24 cellular contexts compared by ENCODE assay signal in genomic region chr1:108071601-108072000, GRCh38.
DNase-seq lines count a peak whose midpoint lies in the region; ATAC-seq, FAIRE-seq and TF ChIP-seq lines count a peak whose summit lies in the region.
"Had no signal": no experiment of that assay in that cellular context is flagged by ENCODE, and none has a peak within 500 bp of the region (broad histone marks: within the 10 kb centered on the region; RNA-seq: fewer than 3 reads in every experiment).

No MANE protein-coding gene starts in this region.

- H3K79me2 ChIP-seq in HepG2 (ENCODE audit: insufficient read depth, low read length): no peaks in the 10 kb centered on the region
- no peaks in the 10 kb centered on the region for H3K79me2 ChIP-seq in GM12878 (ENCODE audit: control insufficient read depth, insufficient read depth, low read length)

- RAD21 ChIA-PET in GM12878 (lab: Charles Lee; ENCODE audit: unreplicated experiment): interaction anchor here (1.4 kb wide), 1 partner anchor 282 kb away, joined by 3 read pairs; no protein-coding TSS in a partner anchor

- in situ Hi-C loops in HepG2 (cut with HindIII; ENCODE audit: extremely low pct_ligation_motif_present, low pct_unique_long_range_greater_than_20kb): no loop called here
- in situ Hi-C loops in GM12878 (cut with MboI): no loop called here

- SMC1A ChIA-PET in GM12878 (lab: Charles Lee; ENCODE audit: uncharacterized antibody, unreplicated experiment): interaction anchor here (0.6 kb wide), 1 partner anchor 218 kb away, joined by 4 read pairs; no protein-coding TSS in a partner anchor

- no TSS peak for BruUV-seq in HepG2 (replicated peaks; lab: Mats Ljungman, UMichigan)
- no TSS peak for BruUV-seq in GM12878 (replicated peaks; lab: Mats Ljungman, UMichigan)

- H2AFZ ChIP-seq in HepG2 (ENCODE audit: low read length) (peak overlapping the region; percentile 15), GM12878 (ENCODE audit: control insufficient read depth, low read depth, low read length) (no peak overlapping the region)

- DNase-seq in HepG2 (ENCODE audit: low spot score) (no peak), right lobe of liver (no peak), GM12878 (ENCODE audit: low read depth, low spot score) (no peak), sciatic nerve (ENCODE audit: low spot score) (no peak), D341Med (ENCODE audit: low spot score) (no peak), body of pancreas (no peak)
- DNase-seq: ACHN; activated CD4-positive, alpha-beta T cell treated with anti-CD3 and anti-CD28 coated beads, Interleukin-2, amount 10 ng/mL, durations not matched to agents 7 days and 5 days; activated T-cell treated with anti-CD3 and anti-CD28 coated beads for 4 hours; anterior cingulate cortex; central memory CD4-positive, alpha-beta T cell; DMS53; H7; Karpas-422; NCI-H1417 treated with DMSO at 0.1 percent for 48 hours; NCI-H524 treated with DMSO at 0.1 percent for 48 hours; psoas muscle; SHP77 treated with DMSO at 0.1 percent for 48 hours; T-cell; uterus had no signal

- H4K20me1 ChIP-seq in HepG2 (ENCODE audit: insufficient read depth, low read length): no peaks in the 10 kb centered on the region
- no peaks in the 10 kb centered on the region for H4K20me1 ChIP-seq in GM12878 (ENCODE audit: control insufficient read depth, insufficient read depth)

- no peak overlapping the region for H3K27ac ChIP-seq in HepG2 (ENCODE audit: extremely low read length, insufficient read depth, low read length)
- no peak overlapping the region for H3K27ac ChIP-seq in right lobe of liver
- no peak overlapping the region for H3K27ac ChIP-seq in GM12878 (ENCODE audit: control insufficient read depth, insufficient read depth)
- no peak overlapping the region for H3K27ac ChIP-seq in gastroesophageal sphincter
- H3K27ac ChIP-seq in body of pancreas: no peak overlapping the region
- H3K27ac ChIP-seq: C4-2B, psoas muscle, uterus had no signal

- CTCF ChIA-PET in HepG2 (lab: Yijun Ruan, JAX; ENCODE audit: low intra/inter-chr PET ratio, low total read pairs) (no interaction called here), GM12878 (lab: Yijun Ruan, JAX) (interaction anchor here (0.9 kb wide), 1 partner anchor 13 kb away, joined by 3 read pairs; no protein-coding TSS in a partner anchor)

- WGBS in HepG2 (ENCODE audit: low lambda C conversion rate): 21% methylated on average over 2 of the region's 2 CpGs
- WGBS in right lobe of liver (ENCODE audit: insufficient coverage, low coverage, low lambda C conversion rate, missing lambda C conversion rate): 53% methylated on average over 2 of the region's 2 CpGs
- WGBS in GM12878 (ENCODE audit: insufficient coverage, insufficient replicate concordance, low lambda C conversion rate, missing lambda C conversion rate): 3% methylated on average over 2 of the region's 2 CpGs
- 95% methylated on average over 2 of the region's 2 CpGs; no CpG with 5 or more reads in 1 of the 2 donors for WGBS in gastroesophageal sphincter (ENCODE audit: low coverage in 1 of 2), 2 donors
- WGBS in body of pancreas, 2 donors: 60 to 81% methylated on average over 2 of the region's 2 CpGs

- no peak overlapping the region for H3K4me3 ChIP-seq in HepG2 (replicated peaks in 1 of 3; ENCODE audit: insufficient read depth in 1 of 3, low read depth in 2 of 3, low read length in 3 of 3)
- H3K4me3 ChIP-seq in right lobe of liver: no peak overlapping the region
- no peak overlapping the region for H3K4me3 ChIP-seq in GM12878
- no peak overlapping the region for H3K4me3 ChIP-seq in gastroesophageal sphincter
- H3K4me3 ChIP-seq in body of pancreas: no peak overlapping the region
- H3K4me3 ChIP-seq: psoas muscle, uterus had no signal

- FAIRE-seq in HepG2 (lab: Jason Lieb, UNC) (no peak), GM12878 (lab: Jason Lieb, UNC) (peak; percentile 38)

- intact Hi-C loops in HepG2 (cut with micrococcal nuclease; ENCODE audit: unreplicated experiment) (no loop called here), right lobe of liver (cut with DNase I) (no loop called here), GM12878 (cut with micrococcal nuclease; ENCODE audit: unreplicated experiment) (no loop called here), sciatic nerve (cut with DNase I) (no loop called here), body of pancreas (cut with DNase I) (no loop called here)

- TF ChIP-seq RAD21 in HepG2 (CRISPR knock-in tag; IDR thresholded peaks at IDR 0.05): no peak
- TF ChIP-seq RAD21 in GM12878 (IDR thresholded peaks at IDR 0.05; ENCODE audit: insufficient read depth, low read depth, low read length): no peak

- no peaks in the 10 kb centered on the region for H3K9me3 ChIP-seq in HepG2 (ENCODE audit: low read length)
- no peaks in the 10 kb centered on the region for H3K9me3 ChIP-seq in right lobe of liver
- H3K9me3 ChIP-seq in GM12878 (replicated peaks; ENCODE audit: control insufficient read depth, insufficient read depth, low read length): no peaks in the 10 kb centered on the region
- no peaks in the 10 kb centered on the region for H3K9me3 ChIP-seq in gastroesophageal sphincter
- no peaks in the 10 kb centered on the region for H3K9me3 ChIP-seq in body of pancreas
- H3K9me3 ChIP-seq: psoas muscle, uterus had no signal

- H3K36me3 ChIP-seq in HepG2 (replicated peaks in 1 of 2; ENCODE audit: control insufficient read depth in 1 of 2, insufficient read depth in 2 of 2, low read length in 2 of 2): no peaks in the 10 kb centered on the region
- no peaks in the 10 kb centered on the region for H3K36me3 ChIP-seq in right lobe of liver
- no peaks in the 10 kb centered on the region for H3K36me3 ChIP-seq in GM12878 (ENCODE audit: control insufficient read depth in 2 of 2, insufficient read depth in 2 of 2, low read length in 1 of 2)
- no peaks in the 10 kb centered on the region for H3K36me3 ChIP-seq in gastroesophageal sphincter
- H3K36me3 ChIP-seq in body of pancreas (replicated peaks in 1 of 2; ENCODE audit: insufficient read depth in 1 of 2, low read depth in 2 of 2): no peaks in the 10 kb centered on the region
- H3K36me3 ChIP-seq: uterus had no signal

- H3K27me3 ChIP-seq in HepG2 (ENCODE audit: control insufficient read depth in 1 of 2, insufficient read depth in 2 of 2, low read length in 2 of 2) (no peaks in the 10 kb centered on the region), right lobe of liver (no peaks in the 10 kb centered on the region), GM12878 (replicated peaks in 1 of 2; ENCODE audit: control insufficient read depth in 2 of 2, insufficient read depth in 2 of 2, low read length in 1 of 2) (no peaks in the 10 kb centered on the region), gastroesophageal sphincter (no peaks in the 10 kb centered on the region), body of pancreas (no peaks in the 10 kb centered on the region)
- H3K27me3 ChIP-seq: uterus had no signal

- TF ChIP-seq POLR2A in HepG2 (IDR thresholded peaks at IDR 0.05; ENCODE audit: insufficient read depth in 1 of 2, low read depth in 2 of 2, low read length in 2 of 2) (no peak), right lobe of liver (IDR thresholded peaks at IDR 0.05) (no peak), GM12878 (IDR thresholded peaks at IDR 0.05; ENCODE audit: low read depth, low read length) (no peak), gastroesophageal sphincter (IDR thresholded peaks at IDR 0.05) (no peak), body of pancreas (IDR thresholded peaks at IDR 0.05) (no peak)

- POLR2A ChIA-PET in HepG2 (lab: Yijun Ruan, JAX): no interaction called here
- POLR2A ChIA-PET in GM12878 (lab: Charles Lee): no interaction called here

- ATAC-seq in HepG2 (no peak), right lobe of liver (no peak), HG02938 (IDR thresholded peaks at IDR 0.05; ENCODE audit: unreplicated experiment) (peak; percentile 63), GM12878 (peak; percentile 74), sciatic nerve (no peak), gastroesophageal sphincter (no peak), body of pancreas (no peak)
- ATAC-seq: esophagus mucosa, psoas muscle, T-cell had no signal

- H3K4me2 ChIP-seq in HepG2 (ENCODE audit: low read depth, low read length): no peak overlapping the region
- no peak overlapping the region for H3K4me2 ChIP-seq in GM12878 (ENCODE audit: control insufficient read depth, insufficient read depth)

- TF ChIP-seq EP300 in HepG2 (IDR thresholded peaks at IDR 0.05; ENCODE audit: low read depth in 2 of 2, low read length in 2 of 2) (no peak), HepG2 (CRISPR knock-in tag; IDR thresholded peaks at IDR 0.05; ENCODE audit: borderline replicate concordance) (no peak), GM12878 (IDR thresholded peaks at IDR 0.05; ENCODE audit: borderline replicate concordance in 1 of 2, control insufficient read depth in 1 of 2, low read depth in 2 of 2, low read length in 2 of 2) (no peak), gastroesophageal sphincter (IDR thresholded peaks at IDR 0.05) (no peak)

- TF ChIP-seq CTCF in HepG2 (CRISPR knock-in tag; IDR thresholded peaks at IDR 0.05) (no peak), right lobe of liver (IDR thresholded peaks at IDR 0.05) (no peak), GM12878 (IDR thresholded peaks at IDR 0.05 in 2 of 3, conservative IDR thresholded peaks at IDR 0.05 in 1 of 3; ENCODE audit: control insufficient read depth in 2 of 3, extremely low read depth in 1 of 3, insufficient read depth in 1 of 3, low read depth in 3 of 3, low read length in 3 of 3) (no peak), gastroesophageal sphincter (IDR thresholded peaks at IDR 0.05) (no peak), body of pancreas (IDR thresholded peaks at IDR 0.05) (no peak)

- H3K4me1 ChIP-seq in HepG2 (ENCODE audit: insufficient read depth, low read length): no peaks in the 10 kb centered on the region
- no peaks in the 10 kb centered on the region for H3K4me1 ChIP-seq in right lobe of liver
- H3K4me1 ChIP-seq in GM12878 (ENCODE audit: control insufficient read depth, insufficient read depth, low read length): no peaks in the 10 kb centered on the region
- H3K4me1 ChIP-seq in gastroesophageal sphincter: peaks cover 0 to 6% (median 0%) of the 10 kb centered on the region in 3 donors
- H3K4me1 ChIP-seq in body of pancreas: no peaks in the 10 kb centered on the region
- H3K4me1 ChIP-seq: psoas muscle, uterus had no signal

- H3K9ac ChIP-seq in HepG2 (ENCODE audit: insufficient read depth, low read depth, low read length): no peak overlapping the region
- no peak overlapping the region for H3K9ac ChIP-seq in GM12878 (ENCODE audit: control insufficient read depth, insufficient read depth, low read length)

TF ChIP-seq in HepG2, 621 proteins besides CTCF, POLR2A, EP300 and RAD21 (continues in another document):
- no peak for TF ChIP-seq ASH2L (IDR thresholded peaks at IDR 0.05; ENCODE audit: insufficient read length, low read depth, low read length)
- no peak for TF ChIP-seq KDM2A (CRISPR knock-in tag; IDR thresholded peaks at IDR 0.05; ENCODE audit: borderline replicate concordance, low read depth)
- TF ChIP-seq ZNF776 (CRISPR knock-in tag; IDR thresholded peaks at IDR 0.05): no peak

TF ChIP-seq in GM12878, 131 proteins besides CTCF, POLR2A, EP300 and RAD21 (continues in another document):
- TF ChIP-seq RFX5 (IDR thresholded peaks at IDR 0.05; ENCODE audit: low read depth, low read length) (peak; percentile 93), CBFB (IDR thresholded peaks at IDR 0.05; ENCODE audit: low read depth) (no peak), TCF12 (IDR thresholded peaks at IDR 0.05; ENCODE audit: low read depth, low read length) (peak; percentile 50; the same call in 1 of the 2 replicates), CREB1 (IDR thresholded peaks at IDR 0.05; ENCODE audit: low read depth) (peak; percentile 69), CREM (IDR thresholded peaks at IDR 0.05; ENCODE audit: low read depth) (peak; percentile 77)

Comparison
In these comparisons a context has a peak if more than half of its experiments do, and no peak if none do; other contexts are left out.
1. ATAC-seq: peak in HG02938 (single experiment) and GM12878 (single experiment); none in HepG2 (single experiment), right lobe of liver (0 of 4), sciatic nerve (single experiment), gastroesophageal sphincter (single experiment) and body of pancreas (single experiment).
2. Of the 75 proteins assayed by ChIP-seq in both HepG2 and GM12878: peak only in HepG2: none; only in GM12878: CREB1, CREM, RFX5 and TCF12; in both: none; in neither: 71.